In the genomic region with DNA sequence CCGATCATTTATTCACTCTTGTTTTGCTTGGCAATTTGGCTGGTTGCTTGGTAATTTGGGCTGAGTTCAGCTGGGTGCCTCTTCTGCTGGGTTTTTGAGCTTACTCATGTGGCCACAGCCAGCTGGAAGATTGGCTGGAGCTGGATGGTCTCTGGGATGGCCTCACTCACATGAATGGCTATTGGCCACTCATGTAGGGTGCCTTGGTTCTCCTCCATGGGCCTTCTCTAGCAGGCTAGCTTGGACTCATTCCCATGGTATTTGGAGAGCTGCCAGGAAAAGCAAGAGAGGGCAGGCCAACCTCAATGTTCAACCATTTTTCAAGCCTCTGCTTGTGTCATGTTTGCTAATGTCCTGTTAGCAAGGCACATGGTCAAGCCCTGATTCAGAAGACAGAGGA, we compare ENCODE assay signal across 11 cellular contexts. TPM values are rescaled to one million over a fixed set of nuclear protein-coding genes. Genes with fewer than 3 reads are reported as not detected.
DNase-seq lines count a peak whose midpoint lies in the region; ATAC-seq and TF ChIP-seq lines count a peak whose summit lies in the region.
"Had no signal": no experiment of that assay in that cellular context is flagged by ENCODE, and none has a peak within 500 bp of the region (broad histone marks: within the 10 kb centered on the region; RNA-seq: fewer than 3 reads in every experiment).

No MANE protein-coding gene starts in this region.

- no peak overlapping the region for H3K4me3 ChIP-seq in foreskin fibroblast (ENCODE audit: low read depth in 1 of 2, low read length in 2 of 2)

- no peak for TF ChIP-seq CTCF in foreskin fibroblast (IDR thresholded peaks at IDR 0.05; ENCODE audit: low read depth, low read length)

- peak; percentile 43 for DNase-seq in A172 (ENCODE audit: low spot score)
- DNase-seq in Daoy (ENCODE audit: low read depth) = peak; percentile 35
- peak; percentile 34 for DNase-seq in SW480 (ENCODE audit: low spot score)
- DNase-seq in foreskin fibroblast = peak; percentile 41 to 67
- no peak for DNase-seq in cerebellum (ENCODE audit: low spot score)
- DNase-seq in NCI-H1417 (lab: John Stamatoyannopoulos, UW) = no peak
- no peak for DNase-seq in COLO668 (lab: John Stamatoyannopoulos, UW; ENCODE audit: unreplicated experiment)
- DNase-seq: amygdala, NCI-H146, NCI-H526 had no signal

- ATAC-seq in HG03025 (IDR thresholded peaks at IDR 0.05; ENCODE audit: low FRiP score, unreplicated experiment) = no peak

RNA-seq across cellular contexts. Expression of a gene that starts 16.9 kb away (rescaled TPM):
- total RNA-seq in A172 (2014; rRNA removed; shearing (Covaris generic)) = not detected in 2 replicates
- 0.33 and 0.46 TPM in 2 replicates for total RNA-seq in Daoy (2014; rRNA removed; shearing (Covaris generic))
- 0.45 TPM for total RNA-seq in cerebellum

Comparison
In these comparisons a context has a peak if more than half of its experiments do, and no peak if none do; other contexts are left out.
1. DNase-seq: peak in A172 (single experiment), Daoy (single experiment), SW480 (single experiment) and foreskin fibroblast (2 of 2); none in cerebellum (single experiment), NCI-H1417 (0 of 3) and COLO668 (single experiment).